26 cellular contexts compared by ENCODE assay signal in the genomic region with DNA sequence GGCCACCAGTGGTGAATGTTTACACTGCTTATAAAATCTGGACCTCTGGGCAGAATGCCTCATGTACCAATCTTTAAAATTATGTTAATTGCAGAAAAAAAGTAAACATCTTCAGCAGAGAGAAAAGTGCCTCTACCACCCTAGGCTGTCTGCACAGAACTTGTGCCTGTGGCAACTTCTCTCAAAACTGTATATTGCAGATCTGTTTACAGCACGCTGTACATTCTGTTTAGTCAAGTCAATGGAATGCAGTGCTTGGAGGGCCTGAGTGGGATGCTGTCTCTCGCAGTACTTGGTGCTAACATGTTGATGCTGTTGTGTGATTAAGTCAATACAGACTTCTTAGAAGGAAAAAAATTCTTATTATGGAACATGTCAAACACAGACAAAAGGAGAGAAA.
DNase-seq lines count a peak whose midpoint lies in the region; ATAC-seq and TF ChIP-seq lines count a peak whose summit lies in the region.
"Had no signal": no experiment of that assay in that cellular context is flagged by ENCODE, and none has a peak within 500 bp of the region (broad histone marks: within the 10 kb centered on the region; RNA-seq: fewer than 3 reads in every experiment).

No MANE protein-coding gene starts in this region.

- POLR2A ChIA-PET in MCF 10A (lab: Yijun Ruan, JAX): no interaction called here

- in situ Hi-C loops in gastrocnemius medialis (cut with MboI; ENCODE audit: low sequenced_read_pairs in 4 of 4): no loop called here

- no peaks in the 10 kb centered on the region for H3K9me3 ChIP-seq in breast epithelium
- no peaks in the 10 kb centered on the region for H3K9me3 ChIP-seq in gastrocnemius medialis
- H3K9me3 ChIP-seq: ascending aorta had no signal

- CTCF ChIA-PET in MCF 10A (lab: Yijun Ruan, JAX): interaction anchor here (0.7 kb wide), 1 partner anchor 198 kb away, joined by 3 read pairs; no protein-coding TSS in a partner anchor

- peaks cover 45% of the 10 kb centered on the region for H3K27me3 Mint-ChIP-seq in MCF 10A (ENCODE audit: insufficient read depth, unreplicated experiment)

- intact Hi-C loops in MCF 10A (cut with micrococcal nuclease): no loop called here
- intact Hi-C loops in breast epithelium (cut with DNase I; ENCODE audit: low total_unique reads): no loop called here
- intact Hi-C loops in left colon (cut with DNase I, micrococcal nuclease): no loop called here
- intact Hi-C loops in gastrocnemius medialis (cut with DNase I; ENCODE audit: low total_unique reads): no loop called here

- no peak overlapping the region for H3K4me3 Mint-ChIP-seq in MCF 10A (ENCODE audit: unreplicated experiment)
- H3K4me3 Mint-ChIP-seq: naive B cell had no signal

- DNase-seq in MCF 10A (ENCODE audit: unreplicated experiment) (peak; percentile 6), breast epithelium (ENCODE audit: low spot score in 2 of 2) (no peak), cardiac fibroblast (ENCODE audit: low read depth in 2 of 2) (peak; percentile 14 to 74), islet precursor cell (peak; percentile 83), left colon (no peak), DMS53 treated with DMSO at 0.1 percent for 48 hours (lab: John Stamatoyannopoulos, UW; ENCODE audit: unreplicated experiment) (no peak), gastrocnemius medialis (no peak)
- DNase-seq: activated CD4-positive, alpha-beta T cell treated with anti-CD3 and anti-CD28 coated beads for 4 hours; activated CD8-positive, alpha-beta memory T cell treated with anti-CD3 and anti-CD28 coated beads, Interleukin-2, amount 50 U/mL, for 4 hours; activated gamma-delta T cell treated with Interleukin-2 at 50 U/mL for 16 hours; H7; Kasumi-1; naive B cell; NCI-H1105 treated with DMSO at 0.1 percent for 48 hours; NCI-H2171 treated with DMSO at 0.1 percent for 48 hours; NCI-H748 treated with DMSO at 0.1 percent for 48 hours; PC-3; stimulated activated CD4-positive, alpha-beta T cell treated with anti-CD3 and anti-CD28 coated beads, Interleukin-12 subunit alpha, Interleukin-12 subunit beta, amount 100 ng/mL, for 4 hours had no signal

- H3K4me3 ChIP-seq in breast epithelium (no peak overlapping the region), cardiac fibroblast (replicated peaks in 1 of 2; ENCODE audit: low read depth in 2 of 2, low read length in 2 of 2) (no peak overlapping the region), gastrocnemius medialis (no peak overlapping the region)
- H3K4me3 ChIP-seq: ascending aorta, lung had no signal

- no peaks in the 10 kb centered on the region for H3K4me1 Mint-ChIP-seq in MCF 10A (ENCODE audit: insufficient read depth, unreplicated experiment)
- H3K4me1 Mint-ChIP-seq: naive B cell had no signal

- no TSS peak for BruUV-seq in MCF 10A (replicated peaks; lab: Mats Ljungman, UMichigan)

- TF ChIP-seq CTCF in MCF 10A (IDR thresholded peaks at IDR 0.05; ENCODE audit: unreplicated experiment) (no peak), breast epithelium (IDR thresholded peaks at IDR 0.05) (no peak), cardiac fibroblast (IDR thresholded peaks at IDR 0.05; ENCODE audit: low read depth, low read length) (no peak), gastrocnemius medialis (IDR thresholded peaks at IDR 0.05 in 4 of 5, conservative IDR thresholded peaks at IDR 0.05 in 1 of 5) (no peak)

- H3K27me3 ChIP-seq in breast epithelium: no peaks in the 10 kb centered on the region
- H3K27me3 ChIP-seq in gastrocnemius medialis: peaks cover 0 to 3% (median 0%) of the 10 kb centered on the region in 3 donors
- H3K27me3 ChIP-seq: ascending aorta had no signal

- TF ChIP-seq POLR2A in breast epithelium (IDR thresholded peaks at IDR 0.05) (no peak), gastrocnemius medialis (IDR thresholded peaks at IDR 0.05) (no peak)

- ATAC-seq in HG03139 (IDR thresholded peaks at IDR 0.05; ENCODE audit: unreplicated experiment) (no peak), left colon (no peak), gastrocnemius medialis (no peak)
- ATAC-seq: esophagus mucosa, PC-3, SK-N-SH treated with all-trans-retinoic acid at 6 μM for 48 hours had no signal

- H3K36me3 Mint-ChIP-seq in MCF 10A (ENCODE audit: insufficient read depth, unreplicated experiment): no peaks in the 10 kb centered on the region

- H3K4me1 ChIP-seq in breast epithelium (no peaks in the 10 kb centered on the region), gastrocnemius medialis (no peaks in the 10 kb centered on the region)
- H3K4me1 ChIP-seq: ascending aorta, parathyroid adenoma had no signal

- no peaks in the 10 kb centered on the region for H3K9me3 Mint-ChIP-seq in MCF 10A (ENCODE audit: unreplicated experiment)

- no peak overlapping the region for H3K27ac ChIP-seq in breast epithelium
- no peak overlapping the region for H3K27ac ChIP-seq in gastrocnemius medialis
- H3K27ac ChIP-seq: 22Rv1, ascending aorta, C4-2B, parathyroid adenoma had no signal

- H3K27ac Mint-ChIP-seq in MCF 10A (ENCODE audit: low read depth, unreplicated experiment): no peak overlapping the region
- H3K27ac Mint-ChIP-seq: naive B cell had no signal

- H3K36me3 ChIP-seq in breast epithelium (no peaks in the 10 kb centered on the region), gastrocnemius medialis (no peaks in the 10 kb centered on the region)
- H3K36me3 ChIP-seq: ascending aorta had no signal

Comparison
In these comparisons a context has a peak if more than half of its experiments do, and no peak if none do; other contexts are left out.
1. DNase-seq: peak in MCF 10A (single experiment), cardiac fibroblast (2 of 2) and islet precursor cell (single experiment); none in breast epithelium (0 of 2), left colon (0 of 2), DMS53 treated with DMSO at 0.1 percent for 48 hours (single experiment) and gastrocnemius medialis (0 of 2).